In genomic region chr2:147449323-147450080, GRCh38 we compare ENCODE assay signal across 11 cellular contexts.
DNase-seq lines count a peak whose midpoint lies in the region; ATAC-seq, FAIRE-seq and TF ChIP-seq lines count a peak whose summit lies in the region.
"Had no signal": no experiment of that assay in that cellular context is flagged by ENCODE, and none has a peak within 500 bp of the region (broad histone marks: within the 10 kb centered on the region; RNA-seq: fewer than 3 reads in every experiment).

No MANE protein-coding gene starts in this region.

- no peak for TF ChIP-seq CTCF in glutamatergic neuron (IDR thresholded peaks at IDR 0.05; ENCODE audit: partially characterized antibody, unreplicated experiment)
- no peak for TF ChIP-seq CTCF in type B pancreatic cell (conservative IDR thresholded peaks at IDR 0.05)

- H3K36me3 Mint-ChIP-seq in glutamatergic neuron (ENCODE audit: unreplicated experiment) (no peaks in the 10 kb centered on the region), type B pancreatic cell (no peaks in the 10 kb centered on the region)

- H3K4me1 Mint-ChIP-seq in glutamatergic neuron (ENCODE audit: low read depth, unreplicated experiment) (peaks cover 33% of the 10 kb centered on the region), type B pancreatic cell (ENCODE audit: unreplicated experiment) (peaks cover 24% of the 10 kb centered on the region)

- H3K27me3 Mint-ChIP-seq in glutamatergic neuron (ENCODE audit: unreplicated experiment), result peaks cover 2% of the 10 kb centered on the region
- no peaks in the 10 kb centered on the region for H3K27me3 Mint-ChIP-seq in type B pancreatic cell

- DNase-seq in stimulated activated CD4-positive, alpha-beta T cell treated with anti-CD3 and anti-CD28 coated beads, Interleukin-15, amount 100 ng/mL, for 24 hours, result peak; percentile 20
- no peak for DNase-seq in stimulated activated CD4-positive, alpha-beta T cell treated with anti-CD3 and anti-CD28 coated beads, Interleukin-1b, Interleukin-23, amount 100 ng/mL, for 48 hours
- DNase-seq in T-helper 9 cell (peak; percentile 27), glutamatergic neuron (no peak), type B pancreatic cell (ENCODE audit: extremely low spot score, unreplicated experiment) (no peak), GM12891 (ENCODE audit: insufficient read length, low spot score) (no peak)
- no peak for DNase-seq in NK-92 treated with Interleukin-12 subunit alpha and Interleukin-12 subunit beta, amount 100 ng/mL, for 24 hours (lab: John Stamatoyannopoulos, UW)
- DNase-seq: NCI-H1694 had no signal

- H3K4me3 Mint-ChIP-seq in glutamatergic neuron (ENCODE audit: unreplicated experiment) (peak overlapping the region; percentile 1), type B pancreatic cell (peak overlapping the region; percentile 29)

- no peak for FAIRE-seq in GM12891 (lab: Jason Lieb, UNC)
- FAIRE-seq: colon, keratinocyte had no signal

- no peak for TF ChIP-seq POLR2A in GM12891 (IDR thresholded peaks at IDR 0.05; ENCODE audit: low read depth, low read length)

- H3K27ac Mint-ChIP-seq in glutamatergic neuron (ENCODE audit: unreplicated experiment), result peak overlapping the region; percentile 74
- H3K27ac Mint-ChIP-seq in type B pancreatic cell, result peak overlapping the region; percentile 65

- H3K9me3 Mint-ChIP-seq in glutamatergic neuron (ENCODE audit: unreplicated experiment), result no peaks in the 10 kb centered on the region
- peaks cover 3% of the 10 kb centered on the region for H3K9me3 Mint-ChIP-seq in type B pancreatic cell

- no peak for ATAC-seq in GM18502 (IDR thresholded peaks at IDR 0.05; ENCODE audit: poor library complexity, unreplicated experiment)

TF ChIP-seq in GM12891, 5 proteins besides CTCF, POLR2A, EP300 and RAD21:
- TF ChIP-seq TAF1 (IDR thresholded peaks at IDR 0.05; ENCODE audit: low read depth, low read length) (no peak), SPI1 (IDR thresholded peaks at IDR 0.05; ENCODE audit: low read depth, low read length) (no peak), POLR2AphosphoS5 (IDR thresholded peaks at IDR 0.05; ENCODE audit: low read depth, low read length) (no peak), POU2F2 (IDR thresholded peaks at IDR 0.05; ENCODE audit: low read depth, low read length) (no peak), PAX5 (IDR thresholded peaks at IDR 0.05; ENCODE audit: insufficient read depth, low read length, severe bottlenecking) (no peak)

Comparison
In these comparisons a context has a peak if more than half of its experiments do, and no peak if none do; other contexts are left out.
1. DNase-seq: peak in stimulated activated CD4-positive, alpha-beta T cell treated with anti-CD3 and anti-CD28 coated beads, Interleukin-15, amount 100 ng/mL, for 24 hours (single experiment) and T-helper 9 cell (single experiment); none in stimulated activated CD4-positive, alpha-beta T cell treated with anti-CD3 and anti-CD28 coated beads, Interleukin-1b, Interleukin-23, amount 100 ng/mL, for 48 hours (single experiment), glutamatergic neuron (single experiment), type B pancreatic cell (single experiment), GM12891 (single experiment) and NK-92 treated with Interleukin-12 subunit alpha and Interleukin-12 subunit beta, amount 100 ng/mL, for 24 hours (single experiment).